In the genomic region with DNA sequence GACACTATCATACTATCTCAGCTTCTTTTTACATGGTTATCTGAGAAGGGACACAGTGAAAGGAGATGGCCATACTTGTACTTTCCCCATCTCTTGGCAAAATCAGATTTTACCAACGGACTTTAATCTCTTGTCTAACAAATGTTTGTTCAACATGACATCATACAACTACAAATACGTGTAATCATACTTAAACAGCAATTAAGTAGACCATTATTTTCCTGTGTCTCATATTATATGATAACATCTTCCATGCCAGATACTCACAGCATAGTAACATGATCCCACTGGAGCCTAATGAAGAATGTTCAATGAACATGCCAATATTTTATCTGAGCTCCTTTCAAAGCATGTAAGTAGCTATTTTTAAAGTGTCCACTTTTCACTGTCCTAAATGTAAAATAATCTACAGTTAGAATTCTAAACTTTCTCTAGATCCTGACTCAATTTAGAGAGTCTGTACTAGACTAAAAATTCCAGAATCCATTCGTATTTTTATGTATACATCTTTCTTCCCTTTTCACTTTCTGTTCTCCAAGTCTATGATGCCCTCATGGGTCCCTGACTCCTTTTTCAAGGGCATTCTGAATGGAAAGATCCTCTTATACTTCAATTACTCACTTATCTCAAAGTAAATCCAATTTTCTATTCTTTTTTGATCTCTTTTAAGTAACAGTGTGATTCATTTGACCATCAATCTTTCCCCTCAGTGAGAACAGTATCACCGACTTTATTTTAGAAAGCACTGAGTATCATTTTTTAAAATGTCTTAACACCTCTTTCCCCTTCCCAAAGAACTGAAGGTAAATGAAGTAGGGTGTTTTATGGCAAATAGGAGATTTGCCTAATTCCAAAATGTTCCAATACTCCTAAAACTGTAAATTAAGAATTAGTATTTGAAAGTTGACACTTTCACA, we compare ENCODE assay signal across 1 cellular context.
TF ChIP-seq lines count a peak whose summit lies in the region.

No MANE protein-coding gene starts in this region.

TF ChIP-seq in HepG2, 621 proteins besides CTCF, POLR2A, EP300 and RAD21 (continued from another document):
- TF ChIP-seq, protein P1, sequence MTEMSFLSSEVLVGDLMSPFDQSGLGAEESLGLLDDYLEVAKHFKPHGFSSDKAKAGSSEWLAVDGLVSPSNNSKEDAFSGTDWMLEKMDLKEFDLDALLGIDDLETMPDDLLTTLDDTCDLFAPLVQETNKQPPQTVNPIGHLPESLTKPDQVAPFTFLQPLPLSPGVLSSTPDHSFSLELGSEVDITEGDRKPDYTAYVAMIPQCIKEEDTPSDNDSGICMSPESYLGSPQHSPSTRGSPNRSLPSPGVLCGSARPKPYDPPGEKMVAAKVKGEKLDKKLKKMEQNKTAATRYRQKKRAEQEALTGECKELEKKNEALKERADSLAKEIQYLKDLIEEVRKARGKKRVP (CRISPR knock-in tag; IDR thresholded peaks at IDR 0.05) = 0 out of 4 replicates have a peak, but pooled peaks of 1 of the 2 experiments have one; percentile 37
- TF ChIP-seq HMG20A (CRISPR knock-in tag; IDR thresholded peaks at IDR 0.05; ENCODE audit: borderline replicate concordance) (peak; percentile 41; the same call in 1 of the 2 replicates), ZNF619 (CRISPR knock-in tag; IDR thresholded peaks at IDR 0.05) (no peak), ATF3 (CRISPR knock-in tag; IDR thresholded peaks at IDR 0.05) (peak; percentile 89), ZNF546 (CRISPR knock-in tag; conservative IDR thresholded peaks at IDR 0.05) (no peak), BORCS8-MEF2B (CRISPR knock-in tag; IDR thresholded peaks at IDR 0.05) (no peak), ZNF800 (CRISPR knock-in tag; IDR thresholded peaks at IDR 0.05) (no peak), ZNF816 (CRISPR knock-in tag; IDR thresholded peaks at IDR 0.05; ENCODE audit: borderline replicate concordance) (no peak), ATF7 (IDR thresholded peaks at IDR 0.05) (peak; percentile 89), ATF7 (CRISPR knock-in tag; IDR thresholded peaks at IDR 0.05) (no peak), PPARG (CRISPR knock-in tag; conservative IDR thresholded peaks at IDR 0.05) (0 out of 2 replicates have a peak, but pooled peaks have one; percentile 44)
- TF ChIP-seq, protein P2, sequence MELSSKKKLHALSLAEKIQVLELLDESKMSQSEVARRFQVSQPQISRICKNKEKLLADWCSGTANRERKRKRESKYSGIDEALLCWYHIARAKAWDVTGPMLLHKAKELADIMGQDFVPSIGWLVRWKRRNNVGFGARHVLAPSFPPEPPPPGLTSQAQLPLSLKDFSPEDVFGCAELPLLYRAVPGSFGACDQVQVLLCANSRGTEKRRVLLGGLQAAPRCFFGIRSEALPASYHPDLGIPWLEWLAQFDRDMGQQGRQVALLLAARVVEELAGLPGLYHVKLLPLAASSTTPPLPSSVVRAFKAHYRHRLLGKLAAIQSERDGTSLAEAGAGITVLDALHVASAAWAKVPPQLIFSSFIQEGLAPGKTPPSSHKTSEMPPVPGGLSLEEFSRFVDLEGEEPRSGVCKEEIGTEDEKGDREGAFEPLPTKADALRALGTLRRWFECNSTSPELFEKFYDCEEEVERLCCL (CRISPR knock-in tag; IDR thresholded peaks at IDR 0.05; ENCODE audit: borderline replicate concordance) = no peak
